8 cellular contexts compared by ENCODE assay signal in the genomic region with DNA sequence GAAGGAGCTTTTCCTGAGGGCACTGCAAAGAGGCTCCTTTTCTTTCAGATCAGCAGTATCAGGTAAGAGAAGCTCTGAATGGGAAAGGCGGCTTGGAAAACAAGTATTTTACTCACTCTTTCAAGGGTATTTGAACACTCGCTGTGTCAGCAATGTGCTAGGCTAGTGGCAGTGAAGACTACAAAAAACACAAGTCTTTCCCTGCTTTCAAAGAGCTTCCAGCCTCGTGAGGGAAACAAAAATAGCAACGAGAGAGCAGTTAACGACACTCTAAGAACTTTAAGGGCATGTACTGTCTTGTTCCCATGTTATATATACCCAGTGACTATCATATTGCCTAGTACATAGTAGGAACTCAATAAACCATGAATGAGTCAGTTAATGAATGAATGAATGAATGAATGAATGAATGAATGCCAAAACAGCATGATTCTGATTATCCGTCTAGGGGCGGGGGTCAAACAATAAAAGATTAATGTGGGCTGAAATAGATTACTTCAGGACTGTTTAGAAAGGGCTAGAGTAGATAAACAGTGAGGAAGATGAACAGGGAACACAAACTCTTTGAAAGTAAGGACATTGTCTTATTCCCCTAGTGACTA. TPM values are rescaled to one million over a fixed set of nuclear protein-coding genes. Genes with fewer than 3 reads are reported as not detected.
DNase-seq lines count a peak whose midpoint lies in the region; ATAC-seq and TF ChIP-seq lines count a peak whose summit lies in the region.

No MANE protein-coding gene starts in this region.

- H3K4me1 ChIP-seq in SJCRH30 = no peaks in the 10 kb centered on the region

- H3K4me3 ChIP-seq in SJCRH30 (peak overlapping the region; percentile 66), fibroblast of villous mesenchyme (ENCODE audit: low read depth, low read length) (peak overlapping the region; percentile 64), skeletal muscle cell (ENCODE audit: low read depth, low read length) (peak overlapping the region; percentile 57)

- H3K27me3 ChIP-seq in SJCRH30 = no peaks in the 10 kb centered on the region

- DNase-seq in SJCRH30 = no peak
- DNase-seq in fibroblast of villous mesenchyme (ENCODE audit: low read depth) = no peak
- no peak for DNase-seq in skeletal muscle cell (ENCODE audit: low read depth)
- DNase-seq in foreskin melanocyte = no peak
- no peak for DNase-seq in GM19238 (ENCODE audit: insufficient read length, low spot score)

- no peak for TF ChIP-seq CTCF in fibroblast of villous mesenchyme (IDR thresholded peaks at IDR 0.05; ENCODE audit: insufficient read depth, low read depth, low read length)

- H3K36me3 ChIP-seq in SJCRH30 = no peaks in the 10 kb centered on the region

- H3K9me3 ChIP-seq in SJCRH30 (replicated peaks) = no peaks in the 10 kb centered on the region

- H3K27ac ChIP-seq in SJCRH30 = no peak overlapping the region

- ATAC-seq in GM19467 (IDR thresholded peaks at IDR 0.05; ENCODE audit: unreplicated experiment) (peak; percentile 10), HG02852 (IDR thresholded peaks at IDR 0.05; ENCODE audit: unreplicated experiment) (no peak), GM18909 (IDR thresholded peaks at IDR 0.05; ENCODE audit: poor library complexity, unreplicated experiment) (no peak)

RNA-seq across cellular contexts. Expression of gene MCOLN3, which starts 14.2 kb away (rescaled TPM):
- 4.7 and 6.2 TPM in 2 replicates for total RNA-seq in SJCRH30 (2014; rRNA removed; shearing (Covaris generic))
- total RNA-seq in fibroblast of villous mesenchyme = 0.86 and 0.97 TPM in 2 replicates
